In the genomic region with DNA sequence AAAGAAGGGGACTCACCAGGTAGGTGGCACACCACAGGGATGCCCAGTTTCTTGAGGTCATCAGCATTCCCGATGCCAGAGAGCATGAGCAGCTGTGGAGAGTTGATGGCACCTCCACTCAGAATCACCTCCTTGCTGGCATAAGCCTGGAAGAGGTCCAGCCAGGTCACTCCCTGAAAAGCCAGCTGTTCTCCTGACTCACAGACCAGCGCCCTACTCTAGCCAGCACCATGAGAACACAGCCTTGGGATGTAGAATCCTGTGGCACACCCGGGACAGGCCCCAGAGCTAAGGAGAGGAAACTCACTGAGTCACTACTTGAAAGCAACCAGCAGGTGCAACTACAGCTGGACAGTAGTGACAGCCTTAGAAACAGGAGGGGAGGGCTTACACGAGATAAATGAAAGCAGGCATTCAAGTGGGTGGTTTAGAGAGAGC, we compare ENCODE assay signal across 10 cellular contexts. TPM values are rescaled to one million over a fixed set of nuclear protein-coding genes. Genes with fewer than 3 reads are reported as not detected.
DNase-seq lines count a peak whose midpoint lies in the region; ATAC-seq, FAIRE-seq and TF ChIP-seq lines count a peak whose summit lies in the region.
"Had no signal": no experiment of that assay in that cellular context is flagged by ENCODE, and none has a peak within 500 bp of the region (broad histone marks: within the 10 kb centered on the region; RNA-seq: fewer than 3 reads in every experiment).

No MANE protein-coding gene starts in this region.

- H3K27me3 Mint-ChIP-seq in progenitor cell of endocrine pancreas, result no peaks in the 10 kb centered on the region
- H3K27me3 Mint-ChIP-seq in Calu3 (ENCODE audit: unreplicated experiment), result no peaks in the 10 kb centered on the region

- DNase-seq in GM19239 (ENCODE audit: insufficient read length, low spot score) (no peak), mammary epithelial cell (peak; percentile 87), progenitor cell of endocrine pancreas (ENCODE audit: low spot score, unreplicated experiment) (no peak), anterior cingulate cortex (lab: John Stamatoyannopoulos, UW) (no peak), NCI-H446 (lab: John Stamatoyannopoulos, UW) (no peak), Calu3 (no peak)
- DNase-seq: activated T-cell treated with anti-CD3 and anti-CD28 coated beads, Interleukin-2, amount 50 U/mL, for 24 hours; hippocampal formation had no signal

- peak; percentile 48 for FAIRE-seq in GM19239 (lab: Jason Lieb, UNC)

- H3K27me3 ChIP-seq in mammary epithelial cell (ENCODE audit: insufficient read depth, low read length), result no peaks in the 10 kb centered on the region

- H3K9me3 ChIP-seq in mammary epithelial cell (replicated peaks; ENCODE audit: insufficient read depth, low read length), result no peaks in the 10 kb centered on the region

- no peaks in the 10 kb centered on the region for H4K20me1 ChIP-seq in mammary epithelial cell (ENCODE audit: insufficient read depth, low read length)

- H3K36me3 Mint-ChIP-seq in progenitor cell of endocrine pancreas (ENCODE audit: insufficient read depth), result peaks cover 9% of the 10 kb centered on the region
- H3K36me3 Mint-ChIP-seq in Calu3 (ENCODE audit: insufficient read depth, unreplicated experiment), result peaks cover 36% of the 10 kb centered on the region

- in situ Hi-C loops in mammary epithelial cell (cut with MboI; ENCODE audit: low sequenced_read_pairs in 2 of 2), result no loop called here

- intact Hi-C loops in mammary epithelial cell (cut with micrococcal nuclease), result loop anchor here (10.0 kb wide), 1 partner anchor 87 kb away; no protein-coding TSS in a partner anchor
- intact Hi-C loops in Calu3 (cut with micrococcal nuclease; ENCODE audit: unreplicated experiment), result no loop called here

- H3K4me3 Mint-ChIP-seq in progenitor cell of endocrine pancreas (ENCODE audit: low read depth) (no peak overlapping the region), Calu3 (ENCODE audit: low read depth, unreplicated experiment) (no peak overlapping the region)
- H3K4me3 Mint-ChIP-seq: activated T-cell treated with anti-CD3 and anti-CD28 coated beads, Interleukin-2, amount 50 U/mL, for 24 hours; T-helper 1 cell treated with Interleukin-12 subunit alpha and Interleukin-12 subunit beta and Interleukin-4 antibody, amounts not matched to agents 30 μg/mL and 1 μg/mL, for 36 hours had no signal

- WGBS in mammary epithelial cell (ENCODE audit: low coverage, missing lambda C conversion rate), result 13% methylated on average over 3 of the region's 4 CpGs

- H3K27ac Mint-ChIP-seq in progenitor cell of endocrine pancreas (peak overlapping the region; percentile 24), Calu3 (ENCODE audit: unreplicated experiment) (no peak overlapping the region)
- H3K27ac Mint-ChIP-seq: activated T-cell treated with anti-CD3 and anti-CD28 coated beads, Interleukin-2, amount 50 U/mL, for 24 hours; T-helper 1 cell treated with Interleukin-12 subunit alpha and Interleukin-12 subunit beta and Interleukin-4 antibody, amounts not matched to agents 30 μg/mL and 1 μg/mL, for 36 hours had no signal

- H2AFZ ChIP-seq in mammary epithelial cell (ENCODE audit: low read depth, low read length), result no peak overlapping the region

- H3K4me1 Mint-ChIP-seq in progenitor cell of endocrine pancreas (ENCODE audit: low read depth) (peaks cover 12% of the 10 kb centered on the region), Calu3 (ENCODE audit: low read depth, unreplicated experiment) (peaks cover 8% of the 10 kb centered on the region)

- no peak overlapping the region for H3K4me2 ChIP-seq in mammary epithelial cell (ENCODE audit: insufficient read depth, low read depth, low read length)

- H3K9me3 Mint-ChIP-seq in progenitor cell of endocrine pancreas (ENCODE audit: low read depth) (no peaks in the 10 kb centered on the region), Calu3 (ENCODE audit: low read depth, unreplicated experiment) (no peaks in the 10 kb centered on the region)
- H3K9me3 Mint-ChIP-seq: activated T-cell treated with anti-CD3 and anti-CD28 coated beads, Interleukin-2, amount 50 U/mL, for 24 hours; T-helper 1 cell treated with Interleukin-12 subunit alpha and Interleukin-12 subunit beta and Interleukin-4 antibody, amounts not matched to agents 30 μg/mL and 1 μg/mL, for 36 hours had no signal

- no peak overlapping the region for H3K4me3 ChIP-seq in mammary epithelial cell (replicated peaks in 1 of 3; ENCODE audit: insufficient read depth in 1 of 3, low read depth in 2 of 3, low read length in 3 of 3)

- H3K79me2 ChIP-seq in mammary epithelial cell (ENCODE audit: insufficient read depth, low read length), result no peaks in the 10 kb centered on the region

- no peaks in the 10 kb centered on the region for H3K36me3 ChIP-seq in mammary epithelial cell (ENCODE audit: insufficient read depth, low read length)

- H3K9ac ChIP-seq in mammary epithelial cell (ENCODE audit: insufficient read depth, low read length), result no peak overlapping the region

- no peaks in the 10 kb centered on the region for H3K4me1 ChIP-seq in mammary epithelial cell (ENCODE audit: insufficient read depth, low read length)

- ATAC-seq in HG02938 (IDR thresholded peaks at IDR 0.05; ENCODE audit: unreplicated experiment), result peak; percentile 61

- peak in 1 of 2 donors; percentile 16 for TF ChIP-seq CTCF in mammary epithelial cell (conservative IDR thresholded peaks at IDR 0.05 in 1 of 2, IDR thresholded peaks at IDR 0.05 in 1 of 2; ENCODE audit: extremely low read depth in 1 of 2, insufficient read depth in 1 of 2, low read depth in 1 of 2, low read length in 2 of 2)
- no peak for TF ChIP-seq CTCF in progenitor cell of endocrine pancreas (IDR thresholded peaks at IDR 0.05; ENCODE audit: unreplicated experiment)
- no peak for TF ChIP-seq CTCF in Calu3 (IDR thresholded peaks at IDR 0.05; ENCODE audit: unreplicated experiment)

- CTCF ChIA-PET in mammary epithelial cell (lab: Charles Lee; ENCODE audit: low non-redundant PET) (interaction anchor here (0.7 kb wide), 1 partner anchor 784 kb away, joined by 3 read pairs; no protein-coding TSS in a partner anchor), Calu3 (lab: Charles Lee) (no interaction called here)

- dilution Hi-C loops in mammary epithelial cell (cut with HindIII; ENCODE audit: low sequenced_read_pairs), result no loop called here

- H3K27ac ChIP-seq in mammary epithelial cell (ENCODE audit: insufficient read depth, low read depth, low read length), result no peak overlapping the region

- BruUV-seq in mammary epithelial cell (replicated peaks; lab: Mats Ljungman, UMichigan) (no TSS peak), Calu3 (replicated peaks; lab: Mats Ljungman, UMichigan) (no TSS peak)

RNA-seq across cellular contexts. Expression of a gene that starts 24.6 kb away (rescaled TPM):
- total RNA-seq in mammary epithelial cell (10 to 100 TPM in 1 of 2 donors, under 1 TPM in 1; 0.78 to 11.0 TPM), progenitor cell of endocrine pancreas (17.7 and 17.9 TPM in 2 replicates), Calu3 (2022) (24.9 and 28.5 TPM in 2 replicates)
- polyA plus RNA-seq in mammary epithelial cell, result 0.28 TPM
- not detected for polyA minus RNA-seq in mammary epithelial cell

RNA-seq across cellular contexts. Expression of a gene that starts 24.7 kb away (rescaled TPM):
- total RNA-seq in mammary epithelial cell, result 1 to 10 TPM in 1 of 2 donors, under 1 TPM in 1; 0.31 to 1.7 TPM
- polyA plus RNA-seq in mammary epithelial cell, result 0.18 TPM
- not detected for polyA minus RNA-seq in mammary epithelial cell
- total RNA-seq in progenitor cell of endocrine pancreas, result 10.9 and 11.1 TPM in 2 replicates
- total RNA-seq in Calu3 (2022), result 16.0 and 21.9 TPM in 2 replicates
